ENCODE assay signal across 24 cellular contexts in genomic region chr1:30912203-30912602, GRCh38. TPM values are rescaled to one million over a fixed set of nuclear protein-coding genes. Genes with fewer than 3 reads are reported as not detected.
DNase-seq lines count a peak whose midpoint lies in the region; ATAC-seq and TF ChIP-seq lines count a peak whose summit lies in the region.
"Had no signal": no experiment of that assay in that cellular context is flagged by ENCODE, and none has a peak within 500 bp of the region (broad histone marks: within the 10 kb centered on the region; RNA-seq: fewer than 3 reads in every experiment).

No MANE protein-coding gene starts in this region.

- peaks cover 7% of the 10 kb centered on the region for H3K23me2 ChIP-seq in H9 (ENCODE audit: insufficient read length, low read depth, low read length, poor library complexity, severe bottlenecking)

- H3K23ac ChIP-seq in H9 (ENCODE audit: insufficient read length, low read depth, low read length): no peak overlapping the region

- no peaks in the 10 kb centered on the region for H3K36me3 ChIP-seq in endodermal cell (ENCODE audit: control insufficient read depth, insufficient read depth, low read length)
- H3K36me3 ChIP-seq: HAP-1, lower lobe of right lung, transverse colon had no signal

- intact Hi-C loops in Right ventricle myocardium inferior (cut with DNase I): no loop called here
- intact Hi-C loops in left ventricle myocardium superior (cut with micrococcal nuclease): loop anchor here (5.0 kb wide), 2 partner anchors 110 to 130 kb away; no protein-coding TSS in a partner anchor

- H3K4me3 Mint-ChIP-seq in H9: no peak overlapping the region
- H3K4me3 Mint-ChIP-seq in endodermal cell: no peak overlapping the region
- H3K4me3 Mint-ChIP-seq in stimulated activated memory B cell treated with anti-CD40 and anti-IgM and Interleukin-4, amounts not matched to agents 10 μg/mL and 1 μg/mL and 100 μg/mL, for 72 hours: no peak overlapping the region

- no peaks in the 10 kb centered on the region for H3K79me2 ChIP-seq in H9 (ENCODE audit: insufficient read depth, low read length)

- H4K8ac ChIP-seq in H9 (replicated peaks; ENCODE audit: insufficient read length, low read depth, low read length): no peak overlapping the region

- TF ChIP-seq CTCF in H9 (conservative IDR thresholded peaks at IDR 0.05) (no peak), endodermal cell (conservative IDR thresholded peaks at IDR 0.05) (no peak), GM20000 (IDR thresholded peaks at IDR 0.05; ENCODE audit: extremely low read depth, missing control alignments) (no peak)

- H3K27me3 ChIP-seq in H9 (ENCODE audit: insufficient read depth, low read length): no peaks in the 10 kb centered on the region
- H3K27me3 ChIP-seq in endodermal cell (ENCODE audit: control insufficient read depth, insufficient read depth, low read length, poor library complexity, severe bottlenecking): no peaks in the 10 kb centered on the region

- H2BK20ac ChIP-seq in H9 (ENCODE audit: low read depth, low read length, poor library complexity, severe bottlenecking): no peak overlapping the region

- WGBS in H9 (ENCODE audit: extremely low coverage, insufficient read length, low lambda C conversion rate): no CpG with 5 or more reads among the region's 6 CpGs
- 82 to 94% methylated on average over 5 to 6 of the region's 6 CpGs for WGBS in endodermal cell (ENCODE audit: insufficient coverage in 1 of 2, insufficient read length in 1 of 2), 2 experiments

- peaks cover 5% of the 10 kb centered on the region; the same call in 1 of the 2 replicates for H3K4me1 ChIP-seq in H9 (ENCODE audit: insufficient read depth, low read length)
- peaks cover 13% of the 10 kb centered on the region for H3K4me1 ChIP-seq in endodermal cell (ENCODE audit: control insufficient read depth, insufficient read depth, low read length)

- no peak overlapping the region for H2AFZ ChIP-seq in H9 (ENCODE audit: low read length)

- H3K56ac ChIP-seq in H9 (ENCODE audit: insufficient read length, low read depth, low read length): no peak overlapping the region

- H3K27me3 Mint-ChIP-seq in H9 (ENCODE audit: low read depth): peaks cover 21% of the 10 kb centered on the region
- peaks cover 11% of the 10 kb centered on the region for H3K27me3 Mint-ChIP-seq in endodermal cell (ENCODE audit: insufficient read depth)
- H3K27me3 Mint-ChIP-seq in stimulated activated memory B cell treated with anti-CD40 and anti-IgM and Interleukin-4, amounts not matched to agents 10 μg/mL and 1 μg/mL and 100 μg/mL, for 72 hours: peaks cover 43% of the 10 kb centered on the region

- H4K5ac ChIP-seq in H9 (ENCODE audit: insufficient read length, low read depth, low read length): no peak overlapping the region

- H3K14ac ChIP-seq in H9 (ENCODE audit: insufficient read depth, low read length): no peak overlapping the region

- no peaks in the 10 kb centered on the region for H3K79me1 ChIP-seq in H9 (ENCODE audit: insufficient read depth, low read depth, low read length, poor library complexity, severe bottlenecking)

- H3K27ac ChIP-seq in H9 (ENCODE audit: insufficient read length, low read depth, low read length) (no peak overlapping the region), endodermal cell (ENCODE audit: low read depth, low read length) (no peak overlapping the region)
- H3K27ac ChIP-seq: lower lobe of right lung had no signal

- no peak overlapping the region for H2BK15ac ChIP-seq in H9 (ENCODE audit: low read depth, low read length)

- no peaks in the 10 kb centered on the region for H3K9me3 Mint-ChIP-seq in H9
- H3K9me3 Mint-ChIP-seq in endodermal cell: no peaks in the 10 kb centered on the region
- no peaks in the 10 kb centered on the region for H3K9me3 Mint-ChIP-seq in stimulated activated memory B cell treated with anti-CD40 and anti-IgM and Interleukin-4, amounts not matched to agents 10 μg/mL and 1 μg/mL and 100 μg/mL, for 72 hours
- H3K9me3 Mint-ChIP-seq: neural crest cell had no signal

- peaks cover 4% of the 10 kb centered on the region for H4K20me1 ChIP-seq in H9 (ENCODE audit: control insufficient read depth, insufficient read depth, insufficient read length)

- no peaks in the 10 kb centered on the region for H3K36me3 Mint-ChIP-seq in H9 (ENCODE audit: insufficient read depth in 1 of 3, low read depth in 3 of 3)
- no peaks in the 10 kb centered on the region for H3K36me3 Mint-ChIP-seq in endodermal cell (ENCODE audit: low read depth)
- H3K36me3 Mint-ChIP-seq in stimulated activated memory B cell treated with anti-CD40 and anti-IgM and Interleukin-4, amounts not matched to agents 10 μg/mL and 1 μg/mL and 100 μg/mL, for 72 hours: no peaks in the 10 kb centered on the region
- H3K36me3 Mint-ChIP-seq: brain had no signal

- no peak overlapping the region for H3K18ac ChIP-seq in H9 (ENCODE audit: insufficient read length, low read depth, low read length)

- no peak overlapping the region for H2BK120ac ChIP-seq in H9 (ENCODE audit: low read depth, low read length, poor library complexity, severe bottlenecking)

- H3K27ac Mint-ChIP-seq in H9: 0 out of 7 replicates have a peak overlapping the region, but pooled peaks of 1 of the 3 experiments have one; percentile 52
- no peak overlapping the region for H3K27ac Mint-ChIP-seq in endodermal cell
- H3K27ac Mint-ChIP-seq in stimulated activated memory B cell treated with anti-CD40 and anti-IgM and Interleukin-4, amounts not matched to agents 10 μg/mL and 1 μg/mL and 100 μg/mL, for 72 hours: no peak overlapping the region

- DNase-seq in Right ventricle myocardium inferior (ENCODE audit: missing footprints): peak; percentile 31
- DNase-seq in left ventricle myocardium superior: no peak
- peak; percentile 15 for DNase-seq in H9
- DNase-seq in endodermal cell: peak; percentile 40
- no peak for DNase-seq in NCI-H2107 treated with DMSO at 0.1 percent for 48 hours (lab: John Stamatoyannopoulos, UW; ENCODE audit: unreplicated experiment)
- no peak for DNase-seq in GM20000 (ENCODE audit: low spot score)
- no peak for DNase-seq in Ammon's horn (ENCODE audit: low spot score)
- DNase-seq: activated CD4-positive, alpha-beta T cell treated with anti-CD3 and anti-CD28 coated beads for 1 hour; activated effector memory CD4-positive, alpha-beta T cell treated with anti-CD3 and anti-CD28 coated beads, Interleukin-2, amount 50 U/mL, for 16 hours; activated T-cell treated with anti-CD3 and anti-CD28 coated beads for 4 hours; COR-L47; effector CD4-positive, alpha-beta T cell; glutamatergic neuron; NCI-H1092 treated with DMSO at 0.1 percent for 48 hours; NCI-H187; NCI-H2227 treated with DMSO at 0.1 percent for 48 hours; NCI-H526 treated with DMSO at 0.1 percent for 48 hours; T-helper 1 cell had no signal

- H2AK5ac ChIP-seq in H9 (ENCODE audit: insufficient read length, low read length): no peak overlapping the region

- no peak overlapping the region for H2BK5ac ChIP-seq in H9 (ENCODE audit: insufficient read length, low read length)

- ATAC-seq in Right ventricle myocardium inferior: no peak
- ATAC-seq in left ventricle myocardium superior: no peak
- ATAC-seq in stimulated activated memory B cell treated with anti-CD40 and anti-IgM and Interleukin-4, amounts not matched to agents 10 μg/mL and 1 μg/mL and 100 μg/mL, for 72 hours: peak; percentile 32

- H4K91ac ChIP-seq in H9 (ENCODE audit: insufficient read length, low read depth, low read length): no peak overlapping the region

- H3K4ac ChIP-seq in H9 (ENCODE audit: low read depth, low read length): no peak overlapping the region

- H3K4me2 ChIP-seq in H9 (ENCODE audit: insufficient read depth, insufficient read length, low read length): no peak overlapping the region

- H3K4me1 Mint-ChIP-seq in H9 (peaks cover 23 to 32% of the 10 kb centered on the region in 2 experiments), endodermal cell (peaks cover 27% of the 10 kb centered on the region)
- peaks cover 41% of the 10 kb centered on the region for H3K4me1 Mint-ChIP-seq in stimulated activated memory B cell treated with anti-CD40 and anti-IgM and Interleukin-4, amounts not matched to agents 10 μg/mL and 1 μg/mL and 100 μg/mL, for 72 hours

- no peaks in the 10 kb centered on the region for H3K9me3 ChIP-seq in H9 (ENCODE audit: control insufficient read depth, low read depth, low read length)
- no peaks in the 10 kb centered on the region for H3K9me3 ChIP-seq in endodermal cell (ENCODE audit: control insufficient read depth, low read length)
- H3K9me3 ChIP-seq: HAP-1, lower lobe of right lung, transverse colon had no signal

- no peak overlapping the region for H2BK12ac ChIP-seq in H9 (ENCODE audit: insufficient read length, low read depth, low read length)

- H3K9ac ChIP-seq in H9 (ENCODE audit: extremely low read depth, insufficient read length, low read length) (no peak overlapping the region), endodermal cell (ENCODE audit: extremely low read depth, low read length, poor library complexity, severe bottlenecking) (no peak overlapping the region)

- no peak overlapping the region for H3T11ph ChIP-seq in H9 (ENCODE audit: low read length)

- H3K4me3 ChIP-seq in endodermal cell (ENCODE audit: low read length): no peak overlapping the region
- H3K4me3 ChIP-seq: HAP-1, lower lobe of right lung, transverse colon had no signal

RNA-seq across cellular contexts. Expression of gene SDC3, which starts 3.6 kb away (rescaled TPM):
- 28.5 TPM for total RNA-seq in Right ventricle myocardium inferior
- 19.6 TPM for total RNA-seq in left ventricle myocardium superior
- total RNA-seq in H9 (2021): 24.2 and 25.9 TPM in 2 replicates
- total RNA-seq in endodermal cell: 100 to 1,000 TPM in 1 of 2 donors, 10 to 100 TPM in 1; 94.1 to 143 TPM
- 94.6 TPM for polyA plus RNA-seq in endodermal cell (2013, experiment 1 of 2)
- polyA plus RNA-seq in endodermal cell (2013, experiment 2 of 2): 84.7 TPM

Comparison
In these comparisons a context has a peak if more than half of its experiments do, and no peak if none do; other contexts are left out.
1. DNase-seq: peak in Right ventricle myocardium inferior (single experiment), H9 (single experiment) and endodermal cell (single experiment); none in left ventricle myocardium superior (single experiment), NCI-H2107 treated with DMSO at 0.1 percent for 48 hours (single experiment), GM20000 (single experiment) and Ammon's horn (single experiment).